In the genomic region with DNA sequence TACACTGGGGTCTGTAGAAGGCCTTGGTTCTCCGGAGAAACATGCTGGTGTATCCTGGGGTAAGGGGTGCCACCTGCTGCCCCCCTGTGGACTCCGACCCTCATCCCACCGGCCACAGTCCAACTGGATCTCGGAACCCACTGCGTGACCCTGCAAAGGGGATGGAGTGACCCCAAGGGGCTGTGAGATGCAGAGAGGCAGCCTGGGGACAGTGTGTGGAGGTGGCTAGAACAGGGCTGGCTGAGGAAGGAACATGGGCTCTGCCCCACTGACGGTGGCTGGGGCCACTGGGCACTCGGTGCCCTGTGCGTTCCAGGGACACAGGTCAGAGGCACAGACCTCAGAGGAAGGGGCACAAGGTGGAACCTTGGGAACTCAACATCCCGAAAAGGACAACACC, we compare ENCODE assay signal across 11 cellular contexts. TPM values are rescaled to one million over a fixed set of nuclear protein-coding genes. Genes with fewer than 3 reads are reported as not detected.
DNase-seq lines count a peak whose midpoint lies in the region; TF ChIP-seq lines count a peak whose summit lies in the region.
"Had no signal": no experiment of that assay in that cellular context is flagged by ENCODE, and none has a peak within 500 bp of the region (broad histone marks: within the 10 kb centered on the region; RNA-seq: fewer than 3 reads in every experiment).

No MANE protein-coding gene starts in this region.

- H3K36me3 ChIP-seq in esophagus squamous epithelium: no peaks in the 10 kb centered on the region
- no peaks in the 10 kb centered on the region for H3K36me3 ChIP-seq in sigmoid colon

- TF ChIP-seq CTCF in Calu3 (IDR thresholded peaks at IDR 0.05; ENCODE audit: unreplicated experiment) (no peak), VCaP (conservative IDR thresholded peaks at IDR 0.05) (no peak), esophagus squamous epithelium (IDR thresholded peaks at IDR 0.05) (no peak), sigmoid colon (IDR thresholded peaks at IDR 0.05) (no peak)

- intact Hi-C loops in Calu3 (cut with micrococcal nuclease; ENCODE audit: unreplicated experiment): no loop called here
- intact Hi-C loops in esophagus squamous epithelium (cut with DNase I): no loop called here
- intact Hi-C loops in sigmoid colon (cut with DNase I): loop anchor here (5.0 kb wide), 1 partner anchor 455 kb away; the partner anchor contains the start of gene NOTCH1

- H3K27ac ChIP-seq in VCaP (peak overlapping the region; percentile 88), esophagus squamous epithelium (peak overlapping the region; percentile 84 to 98 (median 94)), sigmoid colon (peak overlapping the region; percentile 97 to 98 (median 98))
- H3K27ac ChIP-seq: SJSA1 had no signal

- H3K27me3 ChIP-seq in esophagus squamous epithelium (no peaks in the 10 kb centered on the region), sigmoid colon (no peaks in the 10 kb centered on the region)
- H3K27me3 ChIP-seq: SJSA1 had no signal

- TF ChIP-seq EP300 in sigmoid colon (IDR thresholded peaks at IDR 0.05): no peak

- TF ChIP-seq POLR2A in esophagus squamous epithelium (IDR thresholded peaks at IDR 0.05) (no peak), sigmoid colon (IDR thresholded peaks at IDR 0.05) (no peak)

- H3K27ac Mint-ChIP-seq in Calu3 (ENCODE audit: unreplicated experiment): no peak overlapping the region

- peak overlapping the region; percentile 80 for H3K4me3 Mint-ChIP-seq in Calu3 (ENCODE audit: low read depth, unreplicated experiment)

- BruUV-seq in Calu3 (replicated peaks; lab: Mats Ljungman, UMichigan): TSS peak; percentile 52

- H3K27me3 Mint-ChIP-seq in Calu3 (ENCODE audit: unreplicated experiment): peaks cover under 1% of the 10 kb centered on the region

- CTCF ChIA-PET in Calu3 (lab: Charles Lee): no interaction called here

- DNase-seq in Calu3 (no peak), esophagus squamous epithelium (lab: John Stamatoyannopoulos, UW) (no peak), sigmoid colon (no peak), globus pallidus (ENCODE audit: low spot score) (no peak), glomerular visceral epithelial cell (ENCODE audit: extremely low spot score) (no peak), SW 1271 (lab: John Stamatoyannopoulos, UW) (no peak)
- DNase-seq in stimulated activated naive CD4-positive, alpha-beta T cell treated with Interleukin-2 at 50 U/mL for 16 hours (lab: John Stamatoyannopoulos, UW): no peak
- DNase-seq: activated effector memory CD4-positive, alpha-beta T cell treated with anti-CD3 and anti-CD28 coated beads, Interleukin-2, amount 50 U/mL, for 16 hours; NCI-H1436 had no signal

- H3K4me1 Mint-ChIP-seq in Calu3 (ENCODE audit: low read depth, unreplicated experiment): peaks cover 7% of the 10 kb centered on the region

- H3K4me1 ChIP-seq in esophagus squamous epithelium (peaks cover 37 to 80% (median 65%) of the 10 kb centered on the region in 3 donors), sigmoid colon (peaks cover 0 to 75% (median 73%) of the 10 kb centered on the region in 4 donors)

- H3K9me3 ChIP-seq in esophagus squamous epithelium (no peaks in the 10 kb centered on the region), sigmoid colon (no peaks in the 10 kb centered on the region)
- H3K9me3 ChIP-seq: SJSA1 had no signal

- H3K4me3 ChIP-seq in esophagus squamous epithelium (peak overlapping the region in 3 of 4 donors; percentile 70 to 97 (median 94)), sigmoid colon (peak overlapping the region in 3 of 4 donors; percentile 75 to 95 (median 93))
- H3K4me3 ChIP-seq: SJSA1 had no signal

- H3K36me3 Mint-ChIP-seq in Calu3 (ENCODE audit: insufficient read depth, unreplicated experiment): peaks cover 9% of the 10 kb centered on the region

- 59 to 81% methylated on average over 5 to 7 of the region's 9 CpGs for WGBS in esophagus squamous epithelium, 2 donors
- WGBS in sigmoid colon, 2 donors: 84 to 89% methylated on average over 9 of the region's 9 CpGs

- no peaks in the 10 kb centered on the region for H3K9me3 Mint-ChIP-seq in Calu3 (ENCODE audit: low read depth, unreplicated experiment)

RNA-seq across cellular contexts. Expression of gene NACC2, which starts 2.3 kb away (rescaled TPM):
- 19.3 and 24.8 TPM in 2 replicates for total RNA-seq in Calu3 (2022)
- 10 to 100 TPM; 10.4 to 21.6 (median 12.8) TPM for total RNA-seq in esophagus squamous epithelium
- 10 to 100 TPM; 41.6 to 80.0 (median 65.4) TPM for total RNA-seq in sigmoid colon
- 10 to 100 TPM in 1 of 3 donors, 1 to 10 TPM in 2; 3.6 to 14.3 (median 5.1) TPM for polyA plus RNA-seq in sigmoid colon

RNA-seq across cellular contexts. Expression of gene TMEM250, which starts 25.9 kb away (rescaled TPM):
- total RNA-seq in Calu3 (2022) (23.9 and 26.3 TPM in 2 replicates), esophagus squamous epithelium (10 to 100 TPM; 34.3 to 59.4 (median 43.4) TPM), sigmoid colon (10 to 100 TPM; 23.7 to 35.6 (median 30.2) TPM)
- polyA plus RNA-seq in sigmoid colon: 10 to 100 TPM; 25.4 to 48.4 (median 27.6) TPM
